Comparison of ENCODE assay signal across 21 cellular contexts in genomic region chr2:237126519-237126918, GRCh38. TPM values are rescaled to one million over a fixed set of nuclear protein-coding genes. Genes with fewer than 3 reads are reported as not detected.
A peak's percentile ranks its signal among the peaks of the same experiment; 100 is the strongest.
DNase-seq lines count a peak whose midpoint lies in the region; FAIRE-seq and TF ChIP-seq lines count a peak whose summit lies in the region.
"Had no signal": no experiment of that assay in that cellular context is flagged by ENCODE, and none has a peak within 500 bp of the region (broad histone marks: within the 10 kb centered on the region; RNA-seq: fewer than 3 reads in every experiment).

No MANE protein-coding gene starts in this region.

- H4K8ac ChIP-seq in trophoblast cell (ENCODE audit: low read depth, low read length) = peak overlapping the region; percentile 10

- H3K79me2 ChIP-seq in mammary epithelial cell (ENCODE audit: insufficient read depth, low read length) = no peaks in the 10 kb centered on the region
- no peaks in the 10 kb centered on the region for H3K79me2 ChIP-seq in trophoblast cell (ENCODE audit: control insufficient read depth, insufficient read depth, low read length, poor library complexity)

- H3K9ac ChIP-seq in mammary epithelial cell (ENCODE audit: insufficient read depth, low read length) = no peak overlapping the region
- no peak overlapping the region for H3K9ac ChIP-seq in trophoblast cell (ENCODE audit: low read length)

- 98% methylated on average over 6 of the region's 8 CpGs for WGBS in mammary epithelial cell (ENCODE audit: low coverage, missing lambda C conversion rate)
- WGBS in esophagus muscularis mucosa = 65% methylated on average over 6 of the region's 8 CpGs
- no CpG with 5 or more reads among the region's 8 CpGs for WGBS in trophoblast cell (ENCODE audit: extremely low coverage, insufficient coverage, insufficient read length)
- whole genome bisulfite sequencing in tibial nerve, 2 donors = 67 to 74% methylated on average over 5 to 8 of the region's 8 CpGs

- H3K27me3 Mint-ChIP-seq in MCF 10A (ENCODE audit: insufficient read depth, unreplicated experiment) = no peaks in the 10 kb centered on the region
- H3K27me3 Mint-ChIP-seq: activated naive CD4-positive, alpha-beta T cell treated with anti-CD3 and anti-CD28 coated beads, Interleukin-2, amount 10 ng/mL, durations not matched to agents 7 days and 5 days had no signal

- intact Hi-C loops in MCF 10A (cut with micrococcal nuclease) = no loop called here
- intact Hi-C loops in mammary epithelial cell (cut with micrococcal nuclease) = no loop called here
- intact Hi-C loops in esophagus muscularis mucosa (cut with DNase I) = loop anchor here (5.0 kb wide), 1 partner anchor 351 kb away; no protein-coding TSS in a partner anchor

- CTCF ChIA-PET in MCF 10A (lab: Yijun Ruan, JAX) = interaction anchor here (0.7 to 1.4 kb wide), 4 partner anchors 16 to 445 kb away, joined by 3 to 5 read pairs (median 3); no protein-coding TSS in a partner anchor
- CTCF ChIA-PET in mammary epithelial cell (lab: Charles Lee; ENCODE audit: low non-redundant PET) = no interaction called here

- H3K27me3 ChIP-seq in mammary epithelial cell (ENCODE audit: insufficient read depth, low read length) = no peaks in the 10 kb centered on the region
- no peaks in the 10 kb centered on the region for H3K27me3 ChIP-seq in esophagus muscularis mucosa
- no peaks in the 10 kb centered on the region for H3K27me3 ChIP-seq in trophoblast cell (ENCODE audit: insufficient read depth, low read length)
- H3K27me3 ChIP-seq in tibial nerve = no peaks in the 10 kb centered on the region

- no peak overlapping the region for H2AK5ac ChIP-seq in trophoblast cell (ENCODE audit: low read length)

- no peak overlapping the region for H3K4ac ChIP-seq in trophoblast cell (ENCODE audit: low read depth, low read length)

- no peaks in the 10 kb centered on the region for H3K36me3 Mint-ChIP-seq in MCF 10A (ENCODE audit: insufficient read depth, unreplicated experiment)
- H3K36me3 Mint-ChIP-seq: activated naive CD4-positive, alpha-beta T cell treated with anti-CD3 and anti-CD28 coated beads, Interleukin-2, amount 10 ng/mL, durations not matched to agents 7 days and 5 days; stimulated activated effector memory CD8-positive, alpha-beta T cell treated with anti-CD3 and anti-CD28 coated beads, Interleukin-12 subunit alpha, Interleukin-12 subunit beta, amount 100 ng/mL, for 72 hours; type B pancreatic cell had no signal

- H2BK5ac ChIP-seq in trophoblast cell (ENCODE audit: low read depth, low read length, poor library complexity) = no peak overlapping the region

- TF ChIP-seq POLR2A in esophagus muscularis mucosa (IDR thresholded peaks at IDR 0.05; ENCODE audit: low read depth) = no peak
- no peak for TF ChIP-seq POLR2A in tibial nerve (IDR thresholded peaks at IDR 0.05)

- H3K18ac ChIP-seq in trophoblast cell (ENCODE audit: low read length) = peak overlapping the region; percentile 26

- no peak overlapping the region for H3K14ac ChIP-seq in trophoblast cell (ENCODE audit: low read length)

- H2AFZ ChIP-seq in mammary epithelial cell (ENCODE audit: low read depth, low read length) (no peak overlapping the region), trophoblast cell (ENCODE audit: insufficient read depth, low read length, poor library complexity) (no peak overlapping the region)

- in situ Hi-C loops in mammary epithelial cell (cut with MboI; ENCODE audit: low sequenced_read_pairs in 2 of 2) = no loop called here

- H2BK12ac ChIP-seq in trophoblast cell (ENCODE audit: low read length) = peak overlapping the region; percentile 23

- DNase-seq in MCF 10A (ENCODE audit: unreplicated experiment) (no peak), mammary epithelial cell (no peak), esophagus muscularis mucosa (ENCODE audit: extremely low spot score) (no peak), trophoblast cell (no peak), tibial nerve (ENCODE audit: low spot score in 2 of 2) (no peak), SK-N-DZ (ENCODE audit: low spot score) (no peak), CD1c-positive myeloid dendritic cell (ENCODE audit: extremely low spot score) (no peak), urothelium cell line (ENCODE audit: low spot score) (no peak)
- DNase-seq: 8988T; activated CD8-positive, alpha-beta memory T cell treated with anti-CD3 and anti-CD28 coated beads for 24 hours; activated naive CD4-positive, alpha-beta T cell treated with anti-CD3 and anti-CD28 coated beads, Interleukin-2, amount 10 ng/mL, durations not matched to agents 7 days and 5 days; activated T-cell treated with anti-CD3 and anti-CD28 coated beads, Interleukin-2, amount 50 U/mL, for 72 hours; cerebellar nuclear complex; effector memory CD4-positive, alpha-beta T cell; head of caudate nucleus; NCI-H1417 treated with DMSO at 0.1 percent for 48 hours; NCI-H510A; RPMI8226 had no signal

- H3K4me2 ChIP-seq in mammary epithelial cell (ENCODE audit: insufficient read depth, low read depth, low read length) = no peak overlapping the region
- no peak overlapping the region for H3K4me2 ChIP-seq in trophoblast cell (ENCODE audit: low read length)

- BruUV-seq in MCF 10A (replicated peaks; lab: Mats Ljungman, UMichigan) = no TSS peak
- no TSS peak for BruUV-seq in mammary epithelial cell (replicated peaks; lab: Mats Ljungman, UMichigan)

- H3K9me3 ChIP-seq in mammary epithelial cell (replicated peaks; ENCODE audit: insufficient read depth, low read length) (no peaks in the 10 kb centered on the region), esophagus muscularis mucosa (no peaks in the 10 kb centered on the region), trophoblast cell (ENCODE audit: insufficient read depth, low read depth, low read length) (peaks cover 22% of the 10 kb centered on the region), tibial nerve (no peaks in the 10 kb centered on the region)

- H3K9me3 Mint-ChIP-seq in MCF 10A (ENCODE audit: unreplicated experiment) = no peaks in the 10 kb centered on the region
- H3K9me3 Mint-ChIP-seq: activated naive CD4-positive, alpha-beta T cell treated with anti-CD3 and anti-CD28 coated beads, Interleukin-2, amount 10 ng/mL, durations not matched to agents 7 days and 5 days; activated T-cell treated with anti-CD3 and anti-CD28 coated beads, Interleukin-2, amount 50 U/mL, for 72 hours; stimulated activated effector memory CD8-positive, alpha-beta T cell treated with anti-CD3 and anti-CD28 coated beads, Interleukin-12 subunit alpha, Interleukin-12 subunit beta, amount 100 ng/mL, for 72 hours; type B pancreatic cell had no signal

- H2BK120ac ChIP-seq in trophoblast cell (ENCODE audit: insufficient read depth, low read length, poor library complexity) = no peak overlapping the region

- peaks cover 4% of the 10 kb centered on the region for H3K79me1 ChIP-seq in trophoblast cell (ENCODE audit: low read length)

- H3K27ac ChIP-seq in mammary epithelial cell (ENCODE audit: insufficient read depth, low read depth, low read length) = no peak overlapping the region
- H3K27ac ChIP-seq in esophagus muscularis mucosa (replicated peaks in 1 of 4) = peak overlapping the region; percentile 68 to 82 (median 78)
- no peak overlapping the region for H3K27ac ChIP-seq in trophoblast cell (ENCODE audit: low read depth, low read length)
- H3K27ac ChIP-seq in tibial nerve = peak overlapping the region in 3 of 4 donors; percentile 19 to 76 (median 45)

- H3K4me3 Mint-ChIP-seq in MCF 10A (ENCODE audit: unreplicated experiment) = no peak overlapping the region
- H3K4me3 Mint-ChIP-seq: activated naive CD4-positive, alpha-beta T cell treated with anti-CD3 and anti-CD28 coated beads, Interleukin-2, amount 10 ng/mL, durations not matched to agents 7 days and 5 days; activated T-cell treated with anti-CD3 and anti-CD28 coated beads, Interleukin-2, amount 50 U/mL, for 72 hours; stimulated activated effector memory CD8-positive, alpha-beta T cell treated with anti-CD3 and anti-CD28 coated beads, Interleukin-12 subunit alpha, Interleukin-12 subunit beta, amount 100 ng/mL, for 72 hours; type B pancreatic cell had no signal

- H3K4me1 ChIP-seq in mammary epithelial cell (ENCODE audit: insufficient read depth, low read length) (peaks cover 13% of the 10 kb centered on the region), esophagus muscularis mucosa (peaks cover 6 to 37% (median 33%) of the 10 kb centered on the region in 4 donors), trophoblast cell (ENCODE audit: control insufficient read depth in 1 of 2, insufficient read depth in 2 of 2, low read length in 2 of 2) (peaks cover 4 to 6% of the 10 kb centered on the region in 2 experiments), tibial nerve (peaks cover 0 to 33% (median 9%) of the 10 kb centered on the region in 4 donors)

- no peak overlapping the region for H3K23ac ChIP-seq in trophoblast cell (ENCODE audit: low read length)

- H3K27ac Mint-ChIP-seq in MCF 10A (ENCODE audit: low read depth, unreplicated experiment) = peak overlapping the region; percentile 3
- H3K27ac Mint-ChIP-seq: activated naive CD4-positive, alpha-beta T cell treated with anti-CD3 and anti-CD28 coated beads, Interleukin-2, amount 10 ng/mL, durations not matched to agents 7 days and 5 days; activated T-cell treated with anti-CD3 and anti-CD28 coated beads, Interleukin-2, amount 50 U/mL, for 72 hours; stimulated activated effector memory CD8-positive, alpha-beta T cell treated with anti-CD3 and anti-CD28 coated beads, Interleukin-12 subunit alpha, Interleukin-12 subunit beta, amount 100 ng/mL, for 72 hours; type B pancreatic cell had no signal

- no peak overlapping the region for H4K12ac ChIP-seq in trophoblast cell (ENCODE audit: low read depth, low read length)

- H3K4me3 ChIP-seq in mammary epithelial cell (replicated peaks in 1 of 3; ENCODE audit: insufficient read depth in 1 of 3, low read depth in 2 of 3, low read length in 3 of 3) = no peak overlapping the region
- peak overlapping the region; percentile 3 to 21 (median 12) for H3K4me3 ChIP-seq in esophagus muscularis mucosa
- no peak overlapping the region for H3K4me3 ChIP-seq in trophoblast cell (ENCODE audit: low read depth, low read length)
- H3K4me3 ChIP-seq in tibial nerve = no peak overlapping the region

- TF ChIP-seq EP300 in esophagus muscularis mucosa (IDR thresholded peaks at IDR 0.05) = no peak
- no peak for TF ChIP-seq EP300 in tibial nerve (IDR thresholded peaks at IDR 0.05)

- no peaks in the 10 kb centered on the region for H4K20me1 ChIP-seq in mammary epithelial cell (ENCODE audit: insufficient read depth, low read length)

- POLR2A ChIA-PET in MCF 10A (lab: Yijun Ruan, JAX) = interaction anchor here (0.6 to 2.0 kb wide), 6 partner anchors 17 to 350 kb away, joined by 3 to 14 read pairs (median 4); partner anchors contain the start of gene COPS8

- FAIRE-seq in urothelium cell line (lab: Jason Lieb, UNC) = no peak
- FAIRE-seq: GM18507 had no signal

- peaks cover 7% of the 10 kb centered on the region for H3K4me1 Mint-ChIP-seq in MCF 10A (ENCODE audit: insufficient read depth, unreplicated experiment)
- H3K4me1 Mint-ChIP-seq: activated naive CD4-positive, alpha-beta T cell treated with anti-CD3 and anti-CD28 coated beads, Interleukin-2, amount 10 ng/mL, durations not matched to agents 7 days and 5 days; stimulated activated effector memory CD8-positive, alpha-beta T cell treated with anti-CD3 and anti-CD28 coated beads, Interleukin-12 subunit alpha, Interleukin-12 subunit beta, amount 100 ng/mL, for 72 hours had no signal

- peak overlapping the region; percentile 62 for H4K91ac ChIP-seq in trophoblast cell (ENCODE audit: low read depth, low read length)

- no peaks in the 10 kb centered on the region for H3K36me3 ChIP-seq in mammary epithelial cell (ENCODE audit: insufficient read depth, low read length)
- no peaks in the 10 kb centered on the region for H3K36me3 ChIP-seq in esophagus muscularis mucosa
- H3K36me3 ChIP-seq in trophoblast cell (ENCODE audit: control insufficient read depth in 1 of 2, insufficient read depth in 2 of 2, low read length in 2 of 2) = no peaks in the 10 kb centered on the region
- no peaks in the 10 kb centered on the region for H3K36me3 ChIP-seq in tibial nerve

- dilution Hi-C loops in mammary epithelial cell (cut with HindIII; ENCODE audit: low sequenced_read_pairs) = no loop called here

- TF ChIP-seq CTCF in MCF 10A (IDR thresholded peaks at IDR 0.05; ENCODE audit: unreplicated experiment) (no peak), mammary epithelial cell (conservative IDR thresholded peaks at IDR 0.05 in 1 of 2, IDR thresholded peaks at IDR 0.05 in 1 of 2; ENCODE audit: extremely low read depth in 1 of 2, insufficient read depth in 1 of 2, low read depth in 1 of 2, low read length in 2 of 2) (no peak), esophagus muscularis mucosa (IDR thresholded peaks at IDR 0.05) (no peak), tibial nerve (IDR thresholded peaks at IDR 0.05) (no peak)

RNA-seq across cellular contexts. Expression of gene COPS8, which starts 40.8 kb away (rescaled TPM):
- total RNA-seq in MCF 10A (2022) (249 and 274 TPM in 2 replicates), mammary epithelial cell (100 to 1,000 TPM; 102 to 111 TPM), esophagus muscularis mucosa (10 to 100 TPM; 69.4 to 96.0 (median 82.8) TPM), tibial nerve (10 to 100 TPM; 69.6 to 93.1 (median 80.2) TPM)
- 113 TPM for polyA plus RNA-seq in mammary epithelial cell
- polyA minus RNA-seq in mammary epithelial cell = 88.4 TPM
- polyA plus RNA-seq in trophoblast cell (2013) = 29.9 and 33.6 TPM in 2 replicates
- polyA plus RNA-seq in SK-N-DZ (2014; cell fraction: cytosol; rRNA removed) = 130 and 148 TPM in 2 replicates
- polyA plus RNA-seq in SK-N-DZ (2014; cell fraction: nucleus; rRNA removed) = 109 and 147 TPM in 2 replicates

Comparison
In these comparisons a context has a peak if more than half of its experiments do, and no peak if none do; other contexts are left out.
1. H3K27ac ChIP-seq: peak in esophagus muscularis mucosa (4 of 4) and tibial nerve (3 of 4); none in mammary epithelial cell (single experiment) and trophoblast cell (single experiment).
2. H3K4me3 ChIP-seq: peak in esophagus muscularis mucosa (4 of 4); none in mammary epithelial cell (0 of 3), trophoblast cell (single experiment) and tibial nerve (0 of 4).